ENCODE assay signal across 8 cellular contexts in genomic region chr13:77697208-77698103, GRCh38. TPM values are rescaled to one million over a fixed set of nuclear protein-coding genes. Genes with fewer than 3 reads are reported as not detected.
DNase-seq lines count a peak whose midpoint lies in the region; ATAC-seq and TF ChIP-seq lines count a peak whose summit lies in the region.

SLAIN1 (plus strand) TSS chr13:77697687; CDS start chr13:77697914, 227 bp downstream.

- H4K20me1 ChIP-seq in DOHH2 (ENCODE audit: control insufficient read depth, insufficient read depth, low read depth, low read length), result peaks cover 5% of the 10 kb centered on the region
- H4K20me1 ChIP-seq in GM23248 (ENCODE audit: insufficient read depth), result no peaks in the 10 kb centered on the region

- WGBS in GM23248 (ENCODE audit: low coverage in 1 of 2, low lambda C conversion rate in 2 of 2, missing lambda C conversion rate in 2 of 2), 2 experiments, result 2% methylated on average over 55 to 76 of the region's 86 CpGs
- WGBS in ovary, 3 donors, result 1 to 2% (median 1%) methylated on average over 43 to 84 of the region's 86 CpGs

- H3K9me2 ChIP-seq in DOHH2 (replicated peaks; ENCODE audit: control insufficient read depth, low read length) (no peaks in the 10 kb centered on the region), GM23248 (ENCODE audit: insufficient read depth) (no peaks in the 10 kb centered on the region)

- intact Hi-C loops in Right ventricle myocardium superior (cut with DNase I) (no loop called here), ovary (cut with DNase I) (no loop called here), tibial artery (cut with DNase I; ENCODE audit: low total_unique reads) (loop anchor here (10.0 kb wide), 1 partner anchor 373 kb away; the partner anchor contains the start of gene MYCBP2)

- DNase-seq in GM23248 (peak; percentile 46), MG63 (peak; percentile 47), SJSA1 (ENCODE audit: low read depth in 1 of 2, low spot score in 2 of 2) (no peak), Right ventricle myocardium superior (peak; percentile 86), ovary (peak; percentile 69 to 76 (median 73)), tibial artery (peak; percentile 73 to 91)
- peak; percentile 74 for DNase-seq in activated gamma-delta T cell treated with anti-CD3 and anti-CD28 coated beads, Interleukin-2, amount 50 U/mL, for 16 hours (ENCODE audit: low read depth)

- no peak for TF ChIP-seq EP300 in ovary (IDR thresholded peaks at IDR 0.05)

- peak; percentile 95 for ATAC-seq in Right ventricle myocardium superior (ENCODE audit: poor library complexity)

- H2AFZ ChIP-seq in GM23248, result peak within 1 kb of the TSS; percentile 61

- H3K9ac ChIP-seq in GM23248, result no peak within 1 kb of the TSS

- no peak within 1 kb of the TSS for H3K27ac ChIP-seq in DOHH2 (ENCODE audit: low read depth, low read length)
- H3K27ac ChIP-seq in GM23248, result no peak within 1 kb of the TSS
- H3K27ac ChIP-seq in SJSA1, result no peak within 1 kb of the TSS
- H3K27ac ChIP-seq in ovary, result no peak within 1 kb of the TSS
- H3K27ac ChIP-seq in tibial artery, result peak within 1 kb of the TSS; percentile 75 to 80

- H3K4me2 ChIP-seq in DOHH2 (ENCODE audit: low read length) (peak within 1 kb of the TSS; percentile 82), GM23248 (ENCODE audit: unreplicated experiment) (peak within 1 kb of the TSS; percentile 57)

- H3K27me3 ChIP-seq in DOHH2 (ENCODE audit: control insufficient read depth, low read length) (peaks cover 44% of the 10 kb centered on the region), GM23248 (replicated peaks; ENCODE audit: insufficient read depth) (peaks cover 58% of the 10 kb centered on the region), MG63 (peaks cover 47% of the 10 kb centered on the region), SJSA1 (replicated peaks) (peaks cover 38% of the 10 kb centered on the region), ovary (no peaks in the 10 kb centered on the region), tibial artery (no peaks in the 10 kb centered on the region)

- no peak for TF ChIP-seq CTCF in DOHH2 (IDR thresholded peaks at IDR 0.05; ENCODE audit: low read depth, low read length, poor library complexity, severe bottlenecking)
- TF ChIP-seq CTCF in ovary (IDR thresholded peaks at IDR 0.05), result no peak
- no peak for TF ChIP-seq CTCF in tibial artery (IDR thresholded peaks at IDR 0.05)

- peak; percentile 23 for TF ChIP-seq POLR2A in ovary (IDR thresholded peaks at IDR 0.05)

- H3F3A ChIP-seq in DOHH2 (ENCODE audit: control insufficient read depth, insufficient read depth), result peaks cover 6% of the 10 kb centered on the region; the same call in 1 of the 2 replicates
- H3F3A ChIP-seq in GM23248 (ENCODE audit: insufficient read depth), result peaks cover 6% of the 10 kb centered on the region; the same call in 1 of the 2 replicates

- in situ Hi-C loops in GM23248 (cut with MboI), result no loop called here

- H3K9me3 ChIP-seq in DOHH2 (ENCODE audit: control insufficient read depth, insufficient read depth, low read length) (no peaks in the 10 kb centered on the region), GM23248 (ENCODE audit: low read depth) (no peaks in the 10 kb centered on the region), MG63 (no peaks in the 10 kb centered on the region), SJSA1 (replicated peaks) (no peaks in the 10 kb centered on the region), ovary (no peaks in the 10 kb centered on the region), tibial artery (no peaks in the 10 kb centered on the region)

- H3K4me3 ChIP-seq in DOHH2 (ENCODE audit: low read length) (peak within 1 kb of the TSS; percentile 92), GM23248 (peak within 1 kb of the TSS; percentile 65), MG63 (peak within 1 kb of the TSS; percentile 6; the same call in 1 of the 2 replicates), SJSA1 (peak within 1 kb of the TSS; percentile 24), ovary (peak within 1 kb of the TSS; percentile 52), tibial artery (peak within 1 kb of the TSS; percentile 87 to 98)

- H3K4me1 ChIP-seq in DOHH2 (ENCODE audit: control insufficient read depth, low read length) (peaks cover 29% of the 10 kb centered on the region), GM23248 (ENCODE audit: insufficient read depth) (no peaks in the 10 kb centered on the region), SJSA1 (replicated peaks) (peaks cover 8% of the 10 kb centered on the region; the same call in 1 of the 2 replicates), ovary (ENCODE audit: insufficient read depth) (peaks cover 5% of the 10 kb centered on the region), tibial artery (peaks cover 0 to 16% (median 9%) of the 10 kb centered on the region in 4 donors)

- H3K36me3 ChIP-seq in DOHH2 (ENCODE audit: control insufficient read depth, low read length), result no peaks in the 10 kb centered on the region
- no peaks in the 10 kb centered on the region for H3K36me3 ChIP-seq in GM23248 (ENCODE audit: low read depth)
- H3K36me3 ChIP-seq in MG63, result no peaks in the 10 kb centered on the region
- H3K36me3 ChIP-seq in SJSA1, result no peaks in the 10 kb centered on the region
- no peaks in the 10 kb centered on the region for H3K36me3 ChIP-seq in ovary
- H3K36me3 ChIP-seq in tibial artery, result no peaks in the 10 kb centered on the region

- H3K79me2 ChIP-seq in DOHH2 (ENCODE audit: control insufficient read depth, low read length), result peaks cover 38% of the 10 kb centered on the region
- H3K79me2 ChIP-seq in GM23248 (ENCODE audit: insufficient read depth), result no peaks in the 10 kb centered on the region

RNA-seq across cellular contexts. Expression of gene SLAIN1, which starts in this region (rescaled TPM):
- not detected in 2 replicates for total RNA-seq in GM23248 (2014; rRNA removed; shearing (Covaris generic))
- polyA plus RNA-seq in GM23248 (2016; fragmentation: Nextera tagmentation; extraction: Ambion mirVana), result not detected in 2 replicates
- total RNA-seq in MG63 (2014; rRNA removed; shearing (Covaris generic); ENCODE audit: low replicate concordance), result not detected in 2 replicates
- not detected in 2 replicates for total RNA-seq in SJSA1 (2014; rRNA removed; shearing (Covaris generic))
- 6.0 TPM for total RNA-seq in Right ventricle myocardium superior
- 10 to 100 TPM in 3 of 7 donors, 1 to 10 TPM in 4; 6.4 to 24.2 (median 10.0) TPM for total RNA-seq in ovary
- polyA plus RNA-seq in ovary, result 1 to 10 TPM; 4.6 to 9.8 TPM

Comparison
In these comparisons a context has a peak if more than half of its experiments do, and no peak if none do; other contexts are left out.
1. Peak in DNase-seq, H3K4me3 ChIP-seq and H3K4me2 ChIP-seq in GM23248; RNA of the gene not detected or under 1 TPM.
2. Peak in DNase-seq and H3K4me3 ChIP-seq in MG63; RNA of the gene not detected or under 1 TPM.
3. H3K27ac ChIP-seq: peak in tibial artery (2 of 2); none in DOHH2 (single experiment), GM23248 (single experiment), SJSA1 (single experiment) and ovary (0 of 2).
4. H3K4me3 ChIP-seq: peak in every context shown above with its lines; median percentile 92 in tibial artery; 92 in DOHH2; 65 in GM23248; 52 in ovary; 24 in SJSA1; 6 in MG63.
5. DNase-seq: peak in activated gamma-delta T cell treated with anti-CD3 and anti-CD28 coated beads, Interleukin-2, amount 50 U/mL, for 16 hours (single experiment), Right ventricle myocardium superior (single experiment), ovary (5 of 5) and tibial artery (2 of 2); none in SJSA1 (0 of 2).